In the genomic region with DNA sequence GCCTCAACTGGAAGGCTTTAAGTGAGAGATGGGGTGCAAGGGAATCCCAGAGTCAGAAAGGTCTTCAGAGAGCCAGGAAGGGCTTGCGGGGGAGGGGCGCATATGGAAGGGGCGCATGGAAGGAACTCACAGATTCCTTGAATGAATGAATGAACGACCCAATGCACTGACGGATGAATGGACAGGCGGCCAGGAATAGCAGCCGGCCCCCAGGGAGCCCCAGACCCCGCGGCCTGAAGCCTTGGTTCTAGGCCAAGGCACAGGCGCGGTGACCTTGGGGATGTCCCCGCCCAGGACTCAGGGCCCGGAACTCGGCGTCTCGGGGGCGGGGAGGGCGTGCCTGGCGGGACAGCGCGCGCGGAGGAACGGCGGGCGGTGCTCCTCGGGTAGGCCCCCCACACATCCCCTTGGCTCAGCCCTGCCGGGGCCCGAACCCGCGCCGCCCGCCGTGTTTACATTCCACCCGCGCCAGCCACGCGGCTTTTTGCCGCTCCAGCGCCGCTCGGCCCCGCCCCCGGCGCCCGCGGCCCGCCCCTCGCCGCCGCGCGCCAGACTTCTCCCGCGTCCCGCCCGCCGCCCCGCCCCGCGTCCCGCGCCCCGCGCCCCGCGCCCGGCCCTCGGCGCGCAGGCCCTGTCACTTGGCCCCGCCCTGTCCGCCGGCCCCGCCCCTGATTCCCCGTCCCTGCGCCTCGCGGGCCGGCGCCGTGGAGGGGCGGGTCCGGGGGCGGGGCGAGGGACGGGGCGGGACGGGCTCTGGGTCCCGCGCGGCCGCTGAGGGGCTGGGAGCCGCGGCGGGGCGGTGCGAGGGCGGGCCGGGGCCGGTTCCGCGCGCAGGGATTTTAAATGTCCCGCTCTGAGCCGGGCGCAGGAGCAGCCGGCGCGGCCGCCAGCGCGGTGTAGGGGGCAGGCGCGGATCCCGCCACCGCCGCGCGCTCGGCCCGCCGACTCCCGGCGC, we compare ENCODE assay signal across 1 cellular context.
TF ChIP-seq lines count a peak whose summit lies in the region.

CCNE1 (plus strand) TSS at position 867 of the 955 bp plus-strand sequence. CDS start 565 bp downstream, outside the sequence.

TF ChIP-seq in HepG2, 621 proteins besides CTCF, POLR2A, EP300 and RAD21 (continued from another document and continues in another):
- no peak for TF ChIP-seq ZNF646 (CRISPR knock-in tag; IDR thresholded peaks at IDR 0.05)
- TF ChIP-seq, protein P1, sequence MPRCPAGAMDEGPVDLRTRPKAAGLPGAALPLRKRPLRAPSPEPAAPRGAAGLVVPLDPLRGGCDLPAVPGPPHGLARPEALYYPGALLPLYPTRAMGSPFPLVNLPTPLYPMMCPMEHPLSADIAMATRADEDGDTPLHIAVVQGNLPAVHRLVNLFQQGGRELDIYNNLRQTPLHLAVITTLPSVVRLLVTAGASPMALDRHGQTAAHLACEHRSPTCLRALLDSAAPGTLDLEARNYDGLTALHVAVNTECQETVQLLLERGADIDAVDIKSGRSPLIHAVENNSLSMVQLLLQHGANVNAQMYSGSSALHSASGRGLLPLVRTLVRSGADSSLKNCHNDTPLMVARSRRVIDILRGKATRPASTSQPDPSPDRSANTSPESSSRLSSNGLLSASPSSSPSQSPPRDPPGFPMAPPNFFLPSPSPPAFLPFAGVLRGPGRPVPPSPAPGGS (CRISPR knock-in tag; IDR thresholded peaks at IDR 0.05), result 0 out of 2 replicates have a peak, but pooled peaks have one; percentile 40
- TF ChIP-seq FLYWCH1 (CRISPR knock-in tag; IDR thresholded peaks at IDR 0.05), result no peak
- TF ChIP-seq, protein P2, sequence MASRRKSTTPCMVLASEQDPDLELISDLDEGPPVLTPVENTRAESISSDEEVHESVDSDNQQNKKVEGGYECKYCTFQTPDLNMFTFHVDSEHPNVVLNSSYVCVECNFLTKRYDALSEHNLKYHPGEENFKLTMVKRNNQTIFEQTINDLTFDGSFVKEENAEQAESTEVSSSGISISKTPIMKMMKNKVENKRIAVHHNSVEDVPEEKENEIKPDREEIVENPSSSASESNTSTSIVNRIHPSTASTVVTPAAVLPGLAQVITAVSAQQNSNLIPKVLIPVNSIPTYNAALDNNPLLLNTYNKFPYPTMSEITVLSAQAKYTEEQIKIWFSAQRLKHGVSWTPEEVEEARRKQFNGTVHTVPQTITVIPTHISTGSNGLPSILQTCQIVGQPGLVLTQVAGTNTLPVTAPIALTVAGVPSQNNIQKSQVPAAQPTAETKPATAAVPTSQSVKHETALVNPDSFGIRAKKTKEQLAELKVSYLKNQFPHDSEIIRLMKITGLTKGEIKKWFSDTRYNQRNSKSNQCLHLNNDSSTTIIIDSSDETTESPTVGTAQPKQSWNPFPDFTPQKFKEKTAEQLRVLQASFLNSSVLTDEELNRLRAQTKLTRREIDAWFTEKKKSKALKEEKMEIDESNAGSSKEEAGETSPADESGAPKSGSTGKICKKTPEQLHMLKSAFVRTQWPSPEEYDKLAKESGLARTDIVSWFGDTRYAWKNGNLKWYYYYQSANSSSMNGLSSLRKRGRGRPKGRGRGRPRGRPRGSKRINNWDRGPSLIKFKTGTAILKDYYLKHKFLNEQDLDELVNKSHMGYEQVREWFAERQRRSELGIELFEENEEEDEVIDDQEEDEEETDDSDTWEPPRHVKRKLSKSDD (CRISPR knock-in tag; IDR thresholded peaks at IDR 0.05; ENCODE audit: low read depth), result no peak
- TF ChIP-seq GABPA (IDR thresholded peaks at IDR 0.05; ENCODE audit: low read depth, low read length), result no peak
- TF ChIP-seq GABPA (CRISPR knock-in tag; IDR thresholded peaks at IDR 0.05; ENCODE audit: low read depth), result no peak
- TF ChIP-seq KDM4B (CRISPR knock-in tag; IDR thresholded peaks at IDR 0.05), result no peak
- TF ChIP-seq NR2C2 (CRISPR knock-in tag; IDR thresholded peaks at IDR 0.05; ENCODE audit: borderline replicate concordance), result no peak
- TF ChIP-seq ZNF510 (CRISPR knock-in tag; IDR thresholded peaks at IDR 0.05; ENCODE audit: low read depth), result no peak
- TF ChIP-seq, protein P3, sequence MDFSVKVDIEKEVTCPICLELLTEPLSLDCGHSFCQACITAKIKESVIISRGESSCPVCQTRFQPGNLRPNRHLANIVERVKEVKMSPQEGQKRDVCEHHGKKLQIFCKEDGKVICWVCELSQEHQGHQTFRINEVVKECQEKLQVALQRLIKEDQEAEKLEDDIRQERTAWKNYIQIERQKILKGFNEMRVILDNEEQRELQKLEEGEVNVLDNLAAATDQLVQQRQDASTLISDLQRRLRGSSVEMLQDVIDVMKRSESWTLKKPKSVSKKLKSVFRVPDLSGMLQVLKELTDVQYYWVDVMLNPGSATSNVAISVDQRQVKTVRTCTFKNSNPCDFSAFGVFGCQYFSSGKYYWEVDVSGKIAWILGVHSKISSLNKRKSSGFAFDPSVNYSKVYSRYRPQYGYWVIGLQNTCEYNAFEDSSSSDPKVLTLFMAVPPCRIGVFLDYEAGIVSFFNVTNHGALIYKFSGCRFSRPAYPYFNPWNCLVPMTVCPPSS (IDR thresholded peaks at IDR 0.05), result no peak
- TF ChIP-seq BORCS8-MEF2B (CRISPR knock-in tag; IDR thresholded peaks at IDR 0.05), result no peak
- TF ChIP-seq RBFOX2 (IDR thresholded peaks at IDR 0.05; ENCODE audit: low read depth, low read length), result 0 out of 2 replicates have a peak, but pooled peaks have one; percentile 43
- peak; percentile 23; the same call in 1 of the 2 replicates for TF ChIP-seq SAP130 (CRISPR knock-in tag; IDR thresholded peaks at IDR 0.05; ENCODE audit: low read depth)
- no peak for TF ChIP-seq CBFB (CRISPR knock-in tag; IDR thresholded peaks at IDR 0.05)
- TF ChIP-seq MED1 (CRISPR knock-in tag; IDR thresholded peaks at IDR 0.05), result peak; percentile 15; the same call in 1 of the 2 replicates
- TF ChIP-seq ELF3 (CRISPR knock-in tag; IDR thresholded peaks at IDR 0.05), result no peak
- TF ChIP-seq ZNF18 (CRISPR knock-in tag; IDR thresholded peaks at IDR 0.05; ENCODE audit: insufficient replicate concordance), result no peak
- no peak for TF ChIP-seq MXD3 (CRISPR knock-in tag; IDR thresholded peaks at IDR 0.05)
- peak; percentile 67; the same call in 1 of the 2 replicates for TF ChIP-seq MYC (CRISPR knock-in tag; IDR thresholded peaks at IDR 0.05; ENCODE audit: borderline replicate concordance)
- no peak for TF ChIP-seq JUND (CRISPR knock-in tag; IDR thresholded peaks at IDR 0.05)
- TF ChIP-seq NR2F6 (IDR thresholded peaks at IDR 0.05), result no peak
- no peak for TF ChIP-seq NR2F6 (CRISPR knock-in tag; IDR thresholded peaks at IDR 0.05)
- TF ChIP-seq NFE2 (CRISPR knock-in tag; IDR thresholded peaks at IDR 0.05), result no peak
- peak; percentile 23; the same call in 1 of the 2 replicates for TF ChIP-seq ETV5 (CRISPR knock-in tag; IDR thresholded peaks at IDR 0.05; ENCODE audit: borderline replicate concordance)
- no peak for TF ChIP-seq ZNF747 (CRISPR knock-in tag; IDR thresholded peaks at IDR 0.05; ENCODE audit: borderline replicate concordance)
- TF ChIP-seq SP4 (CRISPR knock-in tag; IDR thresholded peaks at IDR 0.05), result peak; percentile 55
- no peak for TF ChIP-seq NR0B2 (CRISPR knock-in tag; IDR thresholded peaks at IDR 0.05)
- no peak for TF ChIP-seq NFIC (IDR thresholded peaks at IDR 0.05; ENCODE audit: low read length)
- TF ChIP-seq JUN (CRISPR knock-in tag; IDR thresholded peaks at IDR 0.05), result no peak
- no peak for TF ChIP-seq EZH2 (conservative IDR thresholded peaks at IDR 0.05; ENCODE audit: low read depth, low read length)
- no peak for TF ChIP-seq NKX3-1 (CRISPR knock-in tag; IDR thresholded peaks at IDR 0.05)
- no peak for TF ChIP-seq FOXC1 (CRISPR knock-in tag; IDR thresholded peaks at IDR 0.05; ENCODE audit: borderline replicate concordance)
- no peak for TF ChIP-seq NRL (CRISPR knock-in tag; IDR thresholded peaks at IDR 0.05; ENCODE audit: borderline replicate concordance)
- no peak for TF ChIP-seq FOXO1 (CRISPR knock-in tag; IDR thresholded peaks at IDR 0.05)
- TF ChIP-seq THAP8 (CRISPR knock-in tag; IDR thresholded peaks at IDR 0.05; ENCODE audit: borderline replicate concordance), result no peak
- no peak for TF ChIP-seq ZNF354B (CRISPR knock-in tag; IDR thresholded peaks at IDR 0.05)
- peak; percentile 41; the same call in 1 of the 2 replicates for TF ChIP-seq ZNF24 (IDR thresholded peaks at IDR 0.05)
